7 cellular contexts compared by ENCODE assay signal in the genomic region with DNA sequence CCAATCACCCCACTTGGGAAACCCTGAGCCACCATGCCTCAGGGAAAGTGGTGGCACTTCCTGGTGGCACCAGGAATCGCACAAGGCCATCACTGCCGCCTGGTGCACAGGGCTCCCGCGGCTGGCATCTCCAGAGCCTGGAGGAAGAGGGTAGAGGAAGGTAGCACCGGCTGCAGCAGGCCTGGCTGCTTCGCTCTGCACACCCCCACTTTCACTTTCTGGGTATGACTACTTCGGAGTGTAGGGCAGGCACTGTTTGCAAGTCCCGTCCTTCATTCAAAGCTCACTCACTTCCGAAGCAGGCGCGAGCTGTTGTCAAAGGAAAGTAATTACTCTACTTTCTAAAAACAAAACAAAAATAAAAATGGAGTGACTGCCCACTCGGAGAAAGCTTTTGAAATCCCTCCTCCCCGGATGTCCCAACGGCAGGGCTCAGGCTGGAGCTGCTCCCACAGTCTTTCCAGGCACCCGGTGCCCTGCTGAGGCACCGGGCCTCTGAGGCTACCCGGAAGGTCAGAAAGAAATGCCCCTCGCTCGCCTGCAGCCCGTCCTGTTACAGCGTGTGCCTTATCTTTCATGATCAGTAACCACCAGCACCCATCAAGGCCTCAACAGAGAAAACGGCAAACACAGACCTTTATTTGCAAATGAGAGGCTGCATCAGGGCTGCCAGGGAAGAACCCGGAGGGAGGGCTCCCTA. TPM values are rescaled to one million over a fixed set of nuclear protein-coding genes. Genes with fewer than 3 reads are reported as not detected.
DNase-seq lines count a peak whose midpoint lies in the region; ATAC-seq and TF ChIP-seq lines count a peak whose summit lies in the region.

No MANE protein-coding gene starts in this region.

- ATAC-seq in GM18511 (IDR thresholded peaks at IDR 0.05; ENCODE audit: unreplicated experiment) (peak; percentile 45), naive B cell (ENCODE audit: low read depth in 2 of 2) (peak; percentile 20 to 21), GM21390 (IDR thresholded peaks at IDR 0.05; ENCODE audit: unreplicated experiment) (no peak)

- no peaks in the 10 kb centered on the region for H3K9me3 ChIP-seq in Loucy (ENCODE audit: insufficient read depth, low read depth, low read length)
- no peaks in the 10 kb centered on the region for H3K9me3 ChIP-seq in endocrine pancreas (ENCODE audit: control insufficient read depth, low read length)

- H3F3A ChIP-seq in Loucy (ENCODE audit: low read depth) = 0 out of 2 replicates have a peak, but pooled peaks cover 2% of the 10 kb centered on the region

- H3K27me3 Mint-ChIP-seq in naive B cell = peaks cover 3 to 10% (median 6%) of the 10 kb centered on the region in 3 donors

- H3K4me2 ChIP-seq in Loucy (ENCODE audit: low read depth, low read length, poor library complexity, severe bottlenecking) = peak overlapping the region; percentile 85

- peaks cover 60% of the 10 kb centered on the region for H4K20me1 ChIP-seq in Loucy (ENCODE audit: insufficient read depth, low read length, poor library complexity, severe bottlenecking)

- no peaks in the 10 kb centered on the region for H3K36me3 Mint-ChIP-seq in naive B cell

- H2AFZ ChIP-seq in Loucy (ENCODE audit: low read length) = no peak overlapping the region

- no peak for TF ChIP-seq CTCF in Loucy (conservative IDR thresholded peaks at IDR 0.05; ENCODE audit: low read length)

- peak; percentile 32 to 71 for DNase-seq in activated CD4-positive, alpha-beta T cell treated with anti-CD3 and anti-CD28 coated beads, Interleukin-2, amount 50 U/mL, for 24 hours (ENCODE audit: low read depth in 1 of 2, low spot score in 1 of 2)
- DNase-seq in naive B cell (peak; percentile 55), stromal cell of bone marrow (ENCODE audit: low read depth) (peak; percentile 31)

- peak overlapping the region in 5 of 6 donors; percentile 73 to 93 (median 88) for H3K27ac Mint-ChIP-seq in naive B cell

- H3K27me3 ChIP-seq in Loucy (ENCODE audit: insufficient read depth, low read length, poor library complexity, severe bottlenecking) (no peaks in the 10 kb centered on the region), endocrine pancreas (ENCODE audit: control insufficient read depth, insufficient read depth, low read length) (no peaks in the 10 kb centered on the region)

- H3K4me1 ChIP-seq in Loucy (ENCODE audit: insufficient read depth, low read length, poor library complexity, severe bottlenecking) (peaks cover 23% of the 10 kb centered on the region), endocrine pancreas (ENCODE audit: control insufficient read depth, insufficient read depth, low read length) (no peaks in the 10 kb centered on the region)

- H3K4me3 Mint-ChIP-seq in naive B cell = peak overlapping the region; percentile 84 to 96 (median 92)

- no peaks in the 10 kb centered on the region for H3K9me3 Mint-ChIP-seq in naive B cell

- H3K4me3 ChIP-seq in Loucy (ENCODE audit: low read length, poor library complexity, severe bottlenecking) (peak overlapping the region; percentile 84), endocrine pancreas (ENCODE audit: control insufficient read depth, insufficient read depth, low read length) (peak overlapping the region; percentile 55)

- peaks cover 65% of the 10 kb centered on the region for H3K79me2 ChIP-seq in Loucy (ENCODE audit: insufficient read depth, low read length)

- H3K9ac ChIP-seq in Loucy (ENCODE audit: low read depth, low read length, poor library complexity, severe bottlenecking) = peak overlapping the region; percentile 92
- H3K9ac ChIP-seq in endocrine pancreas (ENCODE audit: control insufficient read depth, insufficient read depth, low read length) = peak overlapping the region; percentile 39

- H3K9me2 ChIP-seq in Loucy (replicated peaks; ENCODE audit: low read depth, low read length) = no peaks in the 10 kb centered on the region

- H3K36me3 ChIP-seq in Loucy (ENCODE audit: insufficient read depth, low read length) (no peaks in the 10 kb centered on the region), endocrine pancreas (ENCODE audit: control insufficient read depth, insufficient read depth, low read length) (no peaks in the 10 kb centered on the region)

- H3K4me1 Mint-ChIP-seq in naive B cell = peaks cover 32 to 56% (median 54%) of the 10 kb centered on the region in 3 donors

RNA-seq across cellular contexts. Expression of a gene that starts 2.0 kb away (rescaled TPM):
- 10 to 100 TPM in 5 of 6 donors, 1 to 10 TPM in 1; 9.0 to 26.2 (median 15.1) TPM for polyA plus RNA-seq in naive B cell (ENCODE audit: low read depth in 6 of 6)

RNA-seq across cellular contexts. Expression of a gene that starts 40.6 kb away (rescaled TPM):
- 10 to 100 TPM; 31.3 to 45.1 (median 35.9) TPM for polyA plus RNA-seq in naive B cell (ENCODE audit: low read depth in 6 of 6)
